1 cellular context compared by ENCODE assay signal in genomic region chr19:46621191-46622117, GRCh38.
TF ChIP-seq lines count a peak whose summit lies in the region.

No MANE protein-coding gene starts in this region.

TF ChIP-seq in HepG2, 621 proteins besides CTCF, POLR2A, EP300 and RAD21:
- no peak for TF ChIP-seq REXO4 (CRISPR knock-in tag; IDR thresholded peaks at IDR 0.05; ENCODE audit: borderline replicate concordance)
- no peak for TF ChIP-seq ZFP37 (CRISPR knock-in tag; IDR thresholded peaks at IDR 0.05; ENCODE audit: borderline replicate concordance)
- TF ChIP-seq ZNF687 (CRISPR knock-in tag; IDR thresholded peaks at IDR 0.05) = peak; percentile 55
- no peak for TF ChIP-seq CREM (IDR thresholded peaks at IDR 0.05)
- TF ChIP-seq CREM (CRISPR knock-in tag; IDR thresholded peaks at IDR 0.05) = no peak
- TF ChIP-seq PCBP2 (optimal IDR thresholded peaks at IDR 0.05; ENCODE audit: low read depth, low read length, poor library complexity, severe bottlenecking) = no peak
- TF ChIP-seq ZNF263 (CRISPR knock-in tag; IDR thresholded peaks at IDR 0.05) = peak; percentile 65; the same call in 1 of the 2 replicates
- no peak for TF ChIP-seq DBP (CRISPR knock-in tag; IDR thresholded peaks at IDR 0.05; ENCODE audit: not compliant biosample characterization)
- no peak for TF ChIP-seq ZNF616 (CRISPR knock-in tag; IDR thresholded peaks at IDR 0.05; ENCODE audit: low read depth)
- 0 out of 2 replicates have a peak, but pooled peaks have one; percentile 26 for TF ChIP-seq ZNF777 (CRISPR knock-in tag; IDR thresholded peaks at IDR 0.05)
